11 cellular contexts compared by ENCODE assay signal in the genomic region with DNA sequence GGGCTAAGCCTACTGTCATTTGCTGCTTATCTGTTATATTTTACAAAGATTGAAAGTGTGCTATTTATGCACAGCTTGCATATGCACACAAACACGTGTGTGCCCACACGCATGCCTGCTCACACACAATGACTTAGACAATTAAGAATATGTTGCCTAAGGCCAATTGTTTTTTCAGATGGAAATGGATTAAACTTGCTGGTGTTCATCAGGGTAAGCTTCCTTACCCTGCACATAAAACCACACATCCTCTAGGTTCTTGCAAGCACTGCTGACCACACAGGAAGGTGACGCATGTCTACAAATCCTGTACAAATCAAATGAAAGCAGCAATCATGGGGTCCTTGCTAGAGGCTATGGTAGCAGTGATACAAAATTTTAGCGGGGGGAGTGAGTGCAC. TPM values are rescaled to one million over a fixed set of nuclear protein-coding genes. Genes with fewer than 3 reads are reported as not detected.
DNase-seq lines count a peak whose midpoint lies in the region; ATAC-seq, FAIRE-seq and TF ChIP-seq lines count a peak whose summit lies in the region.
"Had no signal": no experiment of that assay in that cellular context is flagged by ENCODE, and none has a peak within 500 bp of the region (broad histone marks: within the 10 kb centered on the region; RNA-seq: fewer than 3 reads in every experiment).

No MANE protein-coding gene starts in this region.

- no peak for TF ChIP-seq POLR2A in endothelial cell of umbilical vein (IDR thresholded peaks at IDR 0.05; ENCODE audit: low read depth, low read length)

- CTCF ChIA-PET in endothelial cell of umbilical vein (lab: Charles Lee) = interaction anchor here (1.0 to 3.8 kb wide), 5 partner anchors 9 to 527 kb away, joined by 3 to 28 read pairs (median 5); no protein-coding TSS in a partner anchor
- CTCF ChIA-PET in WTC11 (lab: Charles Lee) = interaction anchor here (2.0 to 3.9 kb wide), 2 partner anchors 12 to 332 kb away, joined by 6 to 42 read pairs; no protein-coding TSS in a partner anchor

- intact Hi-C loops in activated CD4-positive, alpha-beta T cell treated with anti-CD3 and anti-CD28 coated beads, Interleukin-2, amount 10 ng/mL, durations not matched to agents 24 days and 14 days (cut with micrococcal nuclease) = loop anchor here (1.0 to 5.0 kb wide), 6 partner anchors 7 to 441 kb away; no protein-coding TSS in a partner anchor
- intact Hi-C loops in endothelial cell of umbilical vein (cut with micrococcal nuclease) = no loop called here

- BruUV-seq in endothelial cell of umbilical vein (replicated peaks; lab: Mats Ljungman, UMichigan) = no TSS peak

- H3K36me3 ChIP-seq in endothelial cell of umbilical vein (ENCODE audit: control insufficient read depth in 2 of 2, extremely low read depth in 1 of 2, insufficient read depth in 2 of 2, low read length in 2 of 2) = no peaks in the 10 kb centered on the region
- H3K36me3 ChIP-seq: thoracic aorta had no signal

- POLR2A ChIA-PET in endothelial cell of umbilical vein (lab: Charles Lee) (no interaction called here), WTC11 (lab: Charles Lee) (no interaction called here)

- peaks cover 63% of the 10 kb centered on the region for H3K4me1 Mint-ChIP-seq in activated CD4-positive, alpha-beta T cell treated with anti-CD3 and anti-CD28 coated beads, Interleukin-2, amount 10 ng/mL, durations not matched to agents 24 days and 14 days
- peaks cover 94% of the 10 kb centered on the region for H3K4me1 Mint-ChIP-seq in stimulated activated naive CD8-positive, alpha-beta T cell treated with anti-CD3 and anti-CD28 coated beads, Interleukin-15, amount 100 ng/mL, for 72 hours
- H3K4me1 Mint-ChIP-seq in WTC11 = peaks cover 6% of the 10 kb centered on the region

- H3K9me3 Mint-ChIP-seq in activated CD4-positive, alpha-beta T cell treated with anti-CD3 and anti-CD28 coated beads, Interleukin-2, amount 10 ng/mL, durations not matched to agents 24 days and 14 days = no peaks in the 10 kb centered on the region
- H3K9me3 Mint-ChIP-seq in stimulated activated naive CD8-positive, alpha-beta T cell treated with anti-CD3 and anti-CD28 coated beads, Interleukin-15, amount 100 ng/mL, for 72 hours = no peaks in the 10 kb centered on the region
- no peaks in the 10 kb centered on the region for H3K9me3 Mint-ChIP-seq in WTC11

- H3K9ac ChIP-seq in endothelial cell of umbilical vein (replicated peaks; ENCODE audit: extremely low read depth, insufficient read depth, low read length) = no peak overlapping the region

- FAIRE-seq in endothelial cell of umbilical vein (lab: Jason Lieb, UNC) = peak; percentile 75
- FAIRE-seq: A549 had no signal

- TF ChIP-seq CTCF in endothelial cell of umbilical vein (IDR thresholded peaks at IDR 0.05; ENCODE audit: extremely low read depth in 1 of 2, insufficient read depth in 1 of 2, low read depth in 1 of 2, low read length in 2 of 2) (no peak), WTC11 (IDR thresholded peaks at IDR 0.05) (no peak)

- H4K20me1 ChIP-seq in endothelial cell of umbilical vein (replicated peaks; ENCODE audit: control insufficient read depth, extremely low read depth, insufficient read depth, low read length) = no peaks in the 10 kb centered on the region

- no peaks in the 10 kb centered on the region for H3K9me3 ChIP-seq in endothelial cell of umbilical vein (replicated peaks; ENCODE audit: control insufficient read depth, insufficient read depth, low read length)
- H3K9me3 ChIP-seq: A549, heart left ventricle, thoracic aorta had no signal

- H3K27me3 ChIP-seq in endothelial cell of umbilical vein (ENCODE audit: control insufficient read depth in 2 of 2, insufficient read depth in 2 of 2, low read length in 2 of 2) = no peaks in the 10 kb centered on the region
- H3K27me3 ChIP-seq: heart left ventricle had no signal

- H3K4me2 ChIP-seq in endothelial cell of umbilical vein (ENCODE audit: insufficient read depth, low read length) = no peak overlapping the region
- H3K4me2 ChIP-seq: A549 had no signal

- H3K4me1 ChIP-seq in endothelial cell of umbilical vein (ENCODE audit: control insufficient read depth, extremely low read depth, insufficient read depth, low read length) = peaks cover 8% of the 10 kb centered on the region
- H3K4me1 ChIP-seq: A549 had no signal

- H3K9me1 ChIP-seq in endothelial cell of umbilical vein (replicated peaks; ENCODE audit: control insufficient read depth, extremely low read depth, insufficient read depth, low read length) = no peaks in the 10 kb centered on the region

- H2AFZ ChIP-seq in endothelial cell of umbilical vein (ENCODE audit: low read depth, low read length) = no peak overlapping the region

- ATAC-seq in stimulated activated naive CD8-positive, alpha-beta T cell treated with anti-CD3 and anti-CD28 coated beads, Interleukin-15, amount 100 ng/mL, for 72 hours = peak; percentile 84
- ATAC-seq in WTC11 = no peak
- ATAC-seq in GM18517 (IDR thresholded peaks at IDR 0.05; ENCODE audit: unreplicated experiment) = no peak
- ATAC-seq in HG02763 (IDR thresholded peaks at IDR 0.05; ENCODE audit: unreplicated experiment) = no peak
- ATAC-seq: A549, heart left ventricle had no signal

- H3K36me3 Mint-ChIP-seq in activated CD4-positive, alpha-beta T cell treated with anti-CD3 and anti-CD28 coated beads, Interleukin-2, amount 10 ng/mL, durations not matched to agents 24 days and 14 days (ENCODE audit: low read depth) = peaks cover 67% of the 10 kb centered on the region
- H3K36me3 Mint-ChIP-seq in WTC11 = no peaks in the 10 kb centered on the region

- no peaks in the 10 kb centered on the region for H3K79me2 ChIP-seq in endothelial cell of umbilical vein (ENCODE audit: control insufficient read depth, insufficient read depth, low read length)

- peak overlapping the region; percentile 84 for H3K27ac Mint-ChIP-seq in activated CD4-positive, alpha-beta T cell treated with anti-CD3 and anti-CD28 coated beads, Interleukin-2, amount 10 ng/mL, durations not matched to agents 24 days and 14 days
- peak overlapping the region; percentile 89 to 92 for H3K27ac Mint-ChIP-seq in stimulated activated naive CD8-positive, alpha-beta T cell treated with anti-CD3 and anti-CD28 coated beads, Interleukin-15, amount 100 ng/mL, for 72 hours
- no peak overlapping the region for H3K27ac Mint-ChIP-seq in WTC11

- H3K27me3 Mint-ChIP-seq in activated CD4-positive, alpha-beta T cell treated with anti-CD3 and anti-CD28 coated beads, Interleukin-2, amount 10 ng/mL, durations not matched to agents 24 days and 14 days = no peaks in the 10 kb centered on the region
- H3K27me3 Mint-ChIP-seq in stimulated activated naive CD8-positive, alpha-beta T cell treated with anti-CD3 and anti-CD28 coated beads, Interleukin-15, amount 100 ng/mL, for 72 hours = no peaks in the 10 kb centered on the region
- H3K27me3 Mint-ChIP-seq in WTC11 (ENCODE audit: low read depth) = no peaks in the 10 kb centered on the region

- dilution Hi-C loops in endothelial cell of umbilical vein (cut with MboI; ENCODE audit: extremely low pct_ligation_motif_present, low sequenced_read_pairs) = no loop called here

- DNase-seq in SIG-M5 treated with dmso at 0.1 percent for 504 hours (lab: John Stamatoyannopoulos, UW; ENCODE audit: unreplicated experiment) (peak; percentile 20), SIG-M5 (lab: John Stamatoyannopoulos, UW) (no peak), endothelial cell of umbilical vein (ENCODE audit: low read depth, low spot score) (no peak), WTC11 (ENCODE audit: low spot score) (no peak)
- peak; percentile 89 for DNase-seq in activated CD4-positive, alpha-beta T cell treated with anti-CD3 and anti-CD28 coated beads, Interleukin-2, amount 10 ng/mL, durations not matched to agents 24 days and 14 days
- DNase-seq in stimulated activated naive CD8-positive, alpha-beta T cell treated with anti-CD3 and anti-CD28 coated beads, Interleukin-15, amount 100 ng/mL, for 72 hours = peak; percentile 41 to 67
- DNase-seq: heart left ventricle had no signal

- H3K27ac ChIP-seq in endothelial cell of umbilical vein (ENCODE audit: insufficient read depth, low read depth, low read length) = no peak overlapping the region
- H3K27ac ChIP-seq: A549, thoracic aorta had no signal

- H3K4me3 ChIP-seq in endothelial cell of umbilical vein (replicated peaks in 1 of 3; ENCODE audit: insufficient read depth in 1 of 3, low read depth in 1 of 3, low read length in 3 of 3) = no peak overlapping the region
- H3K4me3 ChIP-seq: A549, heart left ventricle, thoracic aorta had no signal

- peak overlapping the region; percentile 69 for H3K4me3 Mint-ChIP-seq in activated CD4-positive, alpha-beta T cell treated with anti-CD3 and anti-CD28 coated beads, Interleukin-2, amount 10 ng/mL, durations not matched to agents 24 days and 14 days
- H3K4me3 Mint-ChIP-seq in stimulated activated naive CD8-positive, alpha-beta T cell treated with anti-CD3 and anti-CD28 coated beads, Interleukin-15, amount 100 ng/mL, for 72 hours = peak overlapping the region; percentile 21 to 55
- H3K4me3 Mint-ChIP-seq in WTC11 = no peak overlapping the region

TF ChIP-seq in endothelial cell of umbilical vein, 7 proteins besides CTCF, POLR2A, EP300 and RAD21 (continues in another document):
- TF ChIP-seq GATA2 (IDR thresholded peaks at IDR 0.05; ENCODE audit: insufficient read depth, insufficient read length, low read depth, low read length) = no peak
- peak; percentile 35 for TF ChIP-seq FOS (IDR thresholded peaks at IDR 0.05; ENCODE audit: borderline replicate concordance, insufficient read depth, low read length)

TF ChIP-seq in WTC11, 78 proteins besides CTCF, POLR2A, EP300 and RAD21 (continues in another document):
- TF ChIP-seq ZNF671 (CRISPR knock-in tag; IDR thresholded peaks at IDR 0.05) (no peak), SP1 (CRISPR knock-in tag; conservative IDR thresholded peaks at IDR 0.05) (no peak), ZNF396 (CRISPR knock-in tag; IDR thresholded peaks at IDR 0.05; ENCODE audit: borderline replicate concordance) (no peak)
- TF ChIP-seq, protein P1, sequence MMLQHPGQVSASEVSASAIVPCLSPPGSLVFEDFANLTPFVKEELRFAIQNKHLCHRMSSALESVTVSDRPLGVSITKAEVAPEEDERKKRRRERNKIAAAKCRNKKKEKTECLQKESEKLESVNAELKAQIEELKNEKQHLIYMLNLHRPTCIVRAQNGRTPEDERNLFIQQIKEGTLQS (CRISPR knock-in tag; conservative IDR thresholded peaks at IDR 0.05) = no peak

RNA-seq across cellular contexts. Expression of gene GJA10, which starts 58.4 kb away (rescaled TPM):
- total RNA-seq in activated CD4-positive, alpha-beta T cell treated with anti-CD3 and anti-CD28 coated beads, Interleukin-2, amount 10 ng/mL, durations not matched to agents 24 days and 14 days = not detected in 2 replicates
- total RNA-seq in endothelial cell of umbilical vein (not detected in 2 replicates), WTC11 (2021) (not detected in 3 replicates)
- polyA plus RNA-seq in endothelial cell of umbilical vein = not detected in 2 replicates
- polyA plus RNA-seq in endothelial cell of umbilical vein (2011; cell fraction: cytosol; rRNA removed) = not detected in 2 replicates
- polyA plus RNA-seq in endothelial cell of umbilical vein (2011; cell fraction: nucleus; rRNA removed) = not detected in 2 replicates
- polyA plus RNA-seq in endothelial cell of umbilical vein (2012) = not detected in 2 replicates
- polyA minus RNA-seq in endothelial cell of umbilical vein = not detected in 2 replicates
- not detected for polyA minus RNA-seq in endothelial cell of umbilical vein (2011; cell fraction: cytosol; rRNA and poly(A)+ RNA removed)
- polyA minus RNA-seq in endothelial cell of umbilical vein (2011; cell fraction: nucleus; rRNA and poly(A)+ RNA removed) = not detected in 2 replicates
- total RNA-seq: heart left ventricle, thoracic aorta had no signal
- polyA plus RNA-seq: A549, heart left ventricle had no signal

Comparison
In these comparisons a context has a peak if more than half of its experiments do, and no peak if none do; other contexts are left out.
1. DNase-seq: peak in SIG-M5 treated with dmso at 0.1 percent for 504 hours (single experiment), activated CD4-positive, alpha-beta T cell treated with anti-CD3 and anti-CD28 coated beads, Interleukin-2, amount 10 ng/mL, durations not matched to agents 24 days and 14 days (single experiment) and stimulated activated naive CD8-positive, alpha-beta T cell treated with anti-CD3 and anti-CD28 coated beads, Interleukin-15, amount 100 ng/mL, for 72 hours (2 of 2); none in SIG-M5 (single experiment), endothelial cell of umbilical vein (single experiment) and WTC11 (single experiment).